10 cellular contexts compared by ENCODE assay signal in the genomic region with DNA sequence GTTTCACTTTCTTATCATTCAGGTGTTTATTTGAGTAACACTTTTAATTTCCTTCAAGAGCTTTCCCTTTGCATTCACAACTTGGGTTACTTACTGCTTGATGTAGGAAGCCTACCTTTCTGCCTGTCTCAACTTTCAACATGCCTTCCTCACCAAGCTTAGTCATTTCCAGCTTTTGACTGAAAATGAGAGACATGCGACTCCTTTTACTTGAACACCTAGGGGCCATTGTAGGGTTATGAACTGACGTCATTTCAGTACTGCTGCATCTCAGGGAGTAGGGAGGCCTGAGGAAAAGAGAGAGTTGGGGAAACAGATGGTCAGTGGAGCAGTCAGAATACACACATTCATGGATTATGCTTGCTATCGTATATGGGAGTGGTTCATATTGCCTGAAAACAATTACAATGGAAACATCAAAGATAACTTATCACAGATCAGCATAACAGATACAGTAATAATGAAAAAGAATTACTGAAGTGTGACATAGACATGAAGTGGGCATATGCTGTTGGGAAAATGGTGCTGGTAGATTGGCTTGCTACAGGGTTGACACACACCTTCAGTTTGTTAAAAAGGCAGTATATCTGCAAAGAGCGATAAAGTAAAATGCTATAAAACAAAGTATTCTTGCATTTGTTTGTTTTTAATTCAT. TPM values are rescaled to one million over a fixed set of nuclear protein-coding genes. Genes with fewer than 3 reads are reported as not detected.
DNase-seq lines count a peak whose midpoint lies in the region; ATAC-seq and TF ChIP-seq lines count a peak whose summit lies in the region.
"Had no signal": no experiment of that assay in that cellular context is flagged by ENCODE, and none has a peak within 500 bp of the region (broad histone marks: within the 10 kb centered on the region; RNA-seq: fewer than 3 reads in every experiment).

No MANE protein-coding gene starts in this region.

- H3K9ac ChIP-seq in KMS-11, result no peak overlapping the region

- H3K79me2 ChIP-seq in KMS-11 (ENCODE audit: insufficient read depth, low read depth), result no peaks in the 10 kb centered on the region

- peak; percentile 43 for DNase-seq in activated CD4-positive, alpha-beta T cell treated with anti-CD3 and anti-CD28 coated beads for 48 hours
- no peak for DNase-seq in activated CD4-positive, alpha-beta T cell treated with anti-CD3 and anti-CD28 coated beads, Interleukin-2, amount 50 U/mL, for 4 hours
- peak; percentile 24 for DNase-seq in pulmonary artery endothelial cell (ENCODE audit: low read depth, low spot score)
- DNase-seq in iPS-NIHi11 (ENCODE audit: low spot score), result no peak
- no peak for DNase-seq in NCI-H2227 (lab: John Stamatoyannopoulos, UW; ENCODE audit: unreplicated experiment)
- no peak for DNase-seq in NCI-H1417 (lab: John Stamatoyannopoulos, UW)
- DNase-seq: adrenal gland, PC-3 had no signal

- no peaks in the 10 kb centered on the region for H3K27me3 ChIP-seq in KMS-11 (ENCODE audit: insufficient read depth, low read depth)
- H3K27me3 ChIP-seq: adrenal gland had no signal

- no peaks in the 10 kb centered on the region for H3K36me3 ChIP-seq in KMS-11 (ENCODE audit: insufficient read depth)

- ATAC-seq in HG02623 (IDR thresholded peaks at IDR 0.05; ENCODE audit: unreplicated experiment), result peak; percentile 96
- ATAC-seq: PC-3 had no signal

- H2AFZ ChIP-seq in KMS-11 (ENCODE audit: low read depth), result no peak overlapping the region

- no peak overlapping the region for H3K4me3 ChIP-seq in KMS-11 (IDR thresholded peaks at IDR 0.05; ENCODE audit: insufficient read depth, low read depth, low read length)
- H3K4me3 ChIP-seq: adrenal gland had no signal

- H4K20me1 ChIP-seq in KMS-11 (ENCODE audit: insufficient read depth), result no peaks in the 10 kb centered on the region

- no peak for TF ChIP-seq CTCF in KMS-11 (conservative IDR thresholded peaks at IDR 0.05; ENCODE audit: low read depth, low read length)

- H3K4me2 ChIP-seq in KMS-11, result peak overlapping the region; percentile 65

- H3K27ac ChIP-seq in KMS-11, result peak overlapping the region; percentile 4; the same call in 1 of the 2 replicates
- H3K27ac ChIP-seq: adrenal gland had no signal

- peaks cover 19% of the 10 kb centered on the region for H3K4me1 ChIP-seq in KMS-11 (ENCODE audit: low read depth, poor library complexity, severe bottlenecking)

RNA-seq across cellular contexts. Expression of a gene that starts 25.7 kb away (rescaled TPM):
- total RNA-seq in pulmonary artery endothelial cell, result 40.8 and 73.1 TPM in 2 replicates

Comparison
In these comparisons a context has a peak if more than half of its experiments do, and no peak if none do; other contexts are left out.
1. DNase-seq: peak in activated CD4-positive, alpha-beta T cell treated with anti-CD3 and anti-CD28 coated beads for 48 hours (single experiment) and pulmonary artery endothelial cell (single experiment); none in activated CD4-positive, alpha-beta T cell treated with anti-CD3 and anti-CD28 coated beads, Interleukin-2, amount 50 U/mL, for 4 hours (0 of 2), iPS-NIHi11 (single experiment), NCI-H2227 (single experiment) and NCI-H1417 (0 of 3).